ENCODE assay signal across 8 cellular contexts in genomic region chr11:14300661-14301304, GRCh38. TPM values are rescaled to one million over a fixed set of nuclear protein-coding genes. Genes with fewer than 3 reads are reported as not detected.
DNase-seq lines count a peak whose midpoint lies in the region; ATAC-seq and TF ChIP-seq lines count a peak whose summit lies in the region.

No MANE protein-coding gene starts in this region.

- H3K9me3 ChIP-seq in BE2C = no peaks in the 10 kb centered on the region
- no peaks in the 10 kb centered on the region for H3K9me3 ChIP-seq in endodermal cell (ENCODE audit: control insufficient read depth, low read length)

- H3K36me3 ChIP-seq in BE2C = no peaks in the 10 kb centered on the region
- H3K36me3 ChIP-seq in endodermal cell (ENCODE audit: control insufficient read depth, insufficient read depth, low read length) = no peaks in the 10 kb centered on the region

- TF ChIP-seq CTCF in BE2C (IDR thresholded peaks at IDR 0.05; ENCODE audit: low read depth, low read length) = peak; percentile 74
- peak; percentile 85 for TF ChIP-seq CTCF in endodermal cell (conservative IDR thresholded peaks at IDR 0.05)

- H3K4me3 ChIP-seq in BE2C (ENCODE audit: low read depth, low read length) (no peak overlapping the region), endodermal cell (ENCODE audit: low read length) (no peak overlapping the region)

- H3K4me1 Mint-ChIP-seq in endodermal cell = peaks cover 8% of the 10 kb centered on the region

- H3K4me3 Mint-ChIP-seq in endodermal cell = no peak overlapping the region

- H3K27me3 Mint-ChIP-seq in endodermal cell (ENCODE audit: insufficient read depth) = no peaks in the 10 kb centered on the region

- ATAC-seq in GM18868 (IDR thresholded peaks at IDR 0.05; ENCODE audit: unreplicated experiment) = peak; percentile 91
- peak; percentile 76 for ATAC-seq in HG03103 (IDR thresholded peaks at IDR 0.05; ENCODE audit: low read depth, unreplicated experiment)

- no peak overlapping the region for H3K27ac Mint-ChIP-seq in endodermal cell

- H3K4me1 ChIP-seq in BE2C = no peaks in the 10 kb centered on the region
- no peaks in the 10 kb centered on the region for H3K4me1 ChIP-seq in endodermal cell (ENCODE audit: control insufficient read depth, insufficient read depth, low read length)

- DNase-seq in BE2C (peak; percentile 29), NCI-H446 (lab: John Stamatoyannopoulos, UW) (peak; percentile 31 to 72), endodermal cell (peak; percentile 89), middle frontal gyrus (ENCODE audit: extremely low spot score, low spot score) (peak; percentile 26), substantia nigra (lab: John Stamatoyannopoulos, UW) (peak in 40 of 49 donors; percentile 1 to 56 (median 27))
- DNase-seq in activated CD4-positive, alpha-beta T cell treated with anti-CD3 and anti-CD28 coated beads, Interleukin-2, amount 50 U/mL, for 1 hour = peak; percentile 35

- no peaks in the 10 kb centered on the region for H3K27me3 ChIP-seq in BE2C
- no peaks in the 10 kb centered on the region for H3K27me3 ChIP-seq in endodermal cell (ENCODE audit: control insufficient read depth, insufficient read depth, low read length, poor library complexity, severe bottlenecking)

- H3K27ac ChIP-seq in endodermal cell (ENCODE audit: low read depth, low read length) (no peak overlapping the region), substantia nigra (ENCODE audit: low read depth, low read length, poor library complexity, severe bottlenecking) (no peak overlapping the region)

- WGBS in endodermal cell (ENCODE audit: insufficient coverage in 1 of 2, insufficient read length in 1 of 2), 2 experiments = 56 to 58% methylated on average over 2 to 5 of the region's 6 CpGs

- H3K9ac ChIP-seq in endodermal cell (ENCODE audit: extremely low read depth, low read length, poor library complexity, severe bottlenecking) = no peak overlapping the region

- peaks cover 2% of the 10 kb centered on the region for H3K36me3 Mint-ChIP-seq in endodermal cell (ENCODE audit: low read depth)

- H3K9me3 Mint-ChIP-seq in endodermal cell = no peaks in the 10 kb centered on the region

RNA-seq across cellular contexts. Expression of gene RRAS2, which starts 58.2 kb away (rescaled TPM):
- polyA plus RNA-seq in BE2C (2012; ENCODE audit: insufficient read depth, insufficient read length, low read depth) = 5.4 TPM
- 10 to 100 TPM; 75.1 to 99.7 TPM for total RNA-seq in endodermal cell
- 48.4 TPM for polyA plus RNA-seq in endodermal cell (2013, experiment 1 of 2)
- 43.3 TPM for polyA plus RNA-seq in endodermal cell (2013, experiment 2 of 2)

Comparison
In these comparisons a context has a peak if more than half of its experiments do, and no peak if none do; other contexts are left out.
1. DNase-seq: peak in every context shown above with its lines; median percentile 89 in endodermal cell; 52 in NCI-H446; 35 in activated CD4-positive, alpha-beta T cell treated with anti-CD3 and anti-CD28 coated beads, Interleukin-2, amount 50 U/mL, for 1 hour; 29 in BE2C; 27 in substantia nigra; 26 in middle frontal gyrus.